1 cellular context compared by ENCODE assay signal in the genomic region with DNA sequence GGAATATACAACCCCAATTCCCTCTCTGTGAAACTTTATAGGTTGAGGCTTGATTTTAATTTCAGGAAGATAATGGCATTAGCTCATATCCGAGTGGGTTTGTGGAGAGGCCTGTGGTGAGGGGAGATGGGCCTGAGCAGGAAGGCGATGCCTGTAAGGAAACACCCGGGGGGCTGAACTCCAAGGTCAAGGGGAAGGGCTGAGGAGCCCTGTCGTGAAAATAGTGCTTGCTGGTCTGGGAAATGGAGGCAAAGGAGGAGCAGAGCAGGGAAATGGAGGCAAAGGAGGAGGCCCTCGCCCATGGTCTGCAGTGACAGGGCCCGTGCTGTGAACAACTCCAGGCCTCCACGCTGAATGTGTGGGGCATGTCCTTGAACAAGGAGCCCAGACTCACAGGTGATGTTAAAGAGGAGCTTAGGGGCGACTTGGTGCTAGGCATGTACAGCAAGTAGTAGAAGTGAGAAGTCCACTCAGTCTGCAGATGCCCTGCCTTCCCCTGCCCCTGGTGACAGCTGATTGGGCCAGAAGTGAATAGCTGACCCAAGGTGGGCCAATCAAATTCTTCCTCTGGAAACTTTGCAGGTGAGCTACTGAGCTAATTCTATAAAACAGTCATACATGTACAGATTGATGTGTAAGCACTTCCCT.
A peak's percentile ranks its signal among the peaks of the same experiment; 100 is the strongest.
TF ChIP-seq lines count a peak whose summit lies in the region.

No MANE protein-coding gene starts in this region.

TF ChIP-seq in HEK293, 187 proteins besides CTCF, POLR2A, EP300 and RAD21:
- TF ChIP-seq ZNF280D (tag by site-specific recombination; IDR thresholded peaks at IDR 0.05) (no peak), SP2 (tag by site-specific recombination; IDR thresholded peaks at IDR 0.05) (peak; percentile 42), ZNF558 (tag by site-specific recombination; IDR thresholded peaks at IDR 0.05) (peak; percentile 2; the same call in 1 of the 2 replicates), ZNF366 (tag by site-specific recombination; conservative IDR thresholded peaks at IDR 0.05) (peak; percentile 51), ZNF394 (tag by site-specific recombination; IDR thresholded peaks at IDR 0.05; ENCODE audit: borderline replicate concordance) (peak; percentile 11; the same call in 1 of the 2 replicates), ZBTB20 (tag by site-specific recombination; IDR thresholded peaks at IDR 0.05) (peak; percentile 33), ZBTB8A (tag by site-specific recombination; IDR thresholded peaks at IDR 0.05) (peak; percentile 88), ZBTB48 (tag by site-specific recombination; IDR thresholded peaks at IDR 0.05) (0 out of 2 replicates have a peak, but pooled peaks have one; percentile 17), ZNF785 (tag by site-specific recombination; IDR thresholded peaks at IDR 0.05) (no peak), ZNF777 (tag by site-specific recombination; IDR thresholded peaks at IDR 0.05; ENCODE audit: borderline replicate concordance) (no peak), ZNF48 (tag by site-specific recombination; IDR thresholded peaks at IDR 0.05) (no peak), ZNF121 (tag by site-specific recombination; IDR thresholded peaks at IDR 0.05) (0 out of 2 replicates have a peak, but pooled peaks have one; percentile 34), HOXD13 (CRISPR knock-in tag; IDR thresholded peaks at IDR 0.05; ENCODE audit: borderline replicate concordance) (no peak), SCRT2 (tag by site-specific recombination; IDR thresholded peaks at IDR 0.05) (no peak), PRDM1 (tag by site-specific recombination; IDR thresholded peaks at IDR 0.05) (no peak), ZNF843 (tag by site-specific recombination; IDR thresholded peaks at IDR 0.05) (0 out of 2 replicates have a peak, but pooled peaks have one; percentile 45), EGR2 (tag by site-specific recombination; IDR thresholded peaks at IDR 0.05; ENCODE audit: low read depth) (no peak), OSR2 (tag by site-specific recombination; IDR thresholded peaks at IDR 0.05) (peak; percentile 12), WT1 (tag by site-specific recombination; IDR thresholded peaks at IDR 0.05) (peak; percentile 10; the same call in 1 of the 2 replicates), ZNF488 (tag by site-specific recombination; IDR thresholded peaks at IDR 0.05) (no peak), ZNF600 (tag by site-specific recombination; IDR thresholded peaks at IDR 0.05) (peak; percentile 29; the same call in 1 of the 2 replicates), ZBTB17 (tag by site-specific recombination; IDR thresholded peaks at IDR 0.05) (peak; percentile 66), SP7 (tag by site-specific recombination; IDR thresholded peaks at IDR 0.05) (peak; percentile 14), BCL11B (tag by site-specific recombination; IDR thresholded peaks at IDR 0.05; ENCODE audit: low read depth) (peak; percentile 5; the same call in 1 of the 2 replicates), ZEB2 (tag by site-specific recombination; IDR thresholded peaks at IDR 0.05) (0 out of 2 replicates have a peak, but pooled peaks have one; percentile 66), ZNF211 (tag by site-specific recombination; IDR thresholded peaks at IDR 0.05; ENCODE audit: low read depth) (no peak), ZXDB (tag by site-specific recombination; IDR thresholded peaks at IDR 0.05) (peak; percentile 10; the same call in 1 of the 2 replicates), ZNF2 (tag by site-specific recombination; IDR thresholded peaks at IDR 0.05) (0 out of 2 replicates have a peak, but pooled peaks have one; percentile 32), ZNF302 (tag by site-specific recombination; IDR thresholded peaks at IDR 0.05; ENCODE audit: low read depth) (no peak), ZNF629 (tag by site-specific recombination; IDR thresholded peaks at IDR 0.05) (peak; percentile 42; the same call in 1 of the 2 replicates), ZNF501 (tag by site-specific recombination; IDR thresholded peaks at IDR 0.05) (0 out of 2 replicates have a peak, but pooled peaks have one; percentile 62)
- TF ChIP-seq, protein P1, sequence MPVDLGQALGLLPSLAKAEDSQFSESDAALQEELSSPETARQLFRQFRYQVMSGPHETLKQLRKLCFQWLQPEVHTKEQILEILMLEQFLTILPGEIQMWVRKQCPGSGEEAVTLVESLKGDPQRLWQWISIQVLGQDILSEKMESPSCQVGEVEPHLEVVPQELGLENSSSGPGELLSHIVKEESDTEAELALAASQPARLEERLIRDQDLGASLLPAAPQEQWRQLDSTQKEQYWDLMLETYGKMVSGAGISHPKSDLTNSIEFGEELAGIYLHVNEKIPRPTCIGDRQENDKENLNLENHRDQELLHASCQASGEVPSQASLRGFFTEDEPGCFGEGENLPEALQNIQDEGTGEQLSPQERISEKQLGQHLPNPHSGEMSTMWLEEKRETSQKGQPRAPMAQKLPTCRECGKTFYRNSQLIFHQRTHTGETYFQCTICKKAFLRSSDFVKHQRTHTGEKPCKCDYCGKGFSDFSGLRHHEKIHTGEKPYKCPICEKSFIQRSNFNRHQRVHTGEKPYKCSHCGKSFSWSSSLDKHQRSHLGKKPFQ (tag by site-specific recombination; IDR thresholded peaks at IDR 0.05): 0 out of 2 replicates have a peak, but pooled peaks have one; percentile 9
- TF ChIP-seq, protein P2, sequence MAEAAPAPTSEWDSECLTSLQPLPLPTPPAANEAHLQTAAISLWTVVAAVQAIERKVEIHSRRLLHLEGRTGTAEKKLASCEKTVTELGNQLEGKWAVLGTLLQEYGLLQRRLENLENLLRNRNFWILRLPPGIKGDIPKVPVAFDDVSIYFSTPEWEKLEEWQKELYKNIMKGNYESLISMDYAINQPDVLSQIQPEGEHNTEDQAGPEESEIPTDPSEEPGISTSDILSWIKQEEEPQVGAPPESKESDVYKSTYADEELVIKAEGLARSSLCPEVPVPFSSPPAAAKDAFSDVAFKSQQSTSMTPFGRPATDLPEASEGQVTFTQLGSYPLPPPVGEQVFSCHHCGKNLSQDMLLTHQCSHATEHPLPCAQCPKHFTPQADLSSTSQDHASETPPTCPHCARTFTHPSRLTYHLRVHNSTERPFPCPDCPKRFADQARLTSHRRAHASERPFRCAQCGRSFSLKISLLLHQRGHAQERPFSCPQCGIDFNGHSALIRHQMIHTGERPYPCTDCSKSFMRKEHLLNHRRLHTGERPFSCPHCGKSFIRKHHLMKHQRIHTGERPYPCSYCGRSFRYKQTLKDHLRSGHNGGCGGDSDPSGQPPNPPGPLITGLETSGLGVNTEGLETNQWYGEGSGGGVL (tag by site-specific recombination; IDR thresholded peaks at IDR 0.05): peak; percentile 20; the same call in 1 of the 2 replicates
TF ChIP-seq in HEK293: peak in this region for 22.
